Comparison of ENCODE assay signal across 9 cellular contexts in genomic region chr4:3304831-3305609, GRCh38. TPM values are rescaled to one million over a fixed set of nuclear protein-coding genes. Genes with fewer than 3 reads are reported as not detected.
DNase-seq lines count a peak whose midpoint lies in the region; ATAC-seq and TF ChIP-seq lines count a peak whose summit lies in the region.
"Had no signal": no experiment of that assay in that cellular context is flagged by ENCODE, and none has a peak within 500 bp of the region (broad histone marks: within the 10 kb centered on the region; RNA-seq: fewer than 3 reads in every experiment).

No MANE protein-coding gene starts in this region.

- H3K36me3 Mint-ChIP-seq in activated naive CD4-positive, alpha-beta T cell treated with anti-CD3 and anti-CD28 coated beads, Interleukin-2, amount 10 ng/mL, durations not matched to agents 7 days and 5 days, result no peaks in the 10 kb centered on the region
- peaks cover 7% of the 10 kb centered on the region for H3K36me3 Mint-ChIP-seq in MCF 10A (ENCODE audit: insufficient read depth, unreplicated experiment)
- H3K36me3 Mint-ChIP-seq: CD8-positive, alpha-beta memory T cell had no signal

- H3K36me3 ChIP-seq in left lung (no peaks in the 10 kb centered on the region), upper lobe of right lung (no peaks in the 10 kb centered on the region)

- DNase-seq in activated naive CD4-positive, alpha-beta T cell treated with anti-CD3 and anti-CD28 coated beads, Interleukin-2, amount 10 ng/mL, durations not matched to agents 7 days and 5 days, result no peak
- no peak for DNase-seq in activated naive CD4-positive, alpha-beta T cell treated with Interleukin-2 at 50 U/mL for 16 hours
- peak in 1 of 2 donors; percentile 39 for DNase-seq in left lung
- peak; percentile 56 for DNase-seq in upper lobe of right lung
- DNase-seq in SIG-M5 treated with dmso at 0.1 percent for 504 hours (lab: John Stamatoyannopoulos, UW; ENCODE audit: unreplicated experiment), result no peak
- no peak for DNase-seq in NCI-H1105 (lab: John Stamatoyannopoulos, UW)
- DNase-seq in MCF 10A (ENCODE audit: unreplicated experiment), result no peak

- H3K27ac ChIP-seq in cingulate gyrus (ENCODE audit: low read depth, low read length) (peak overlapping the region; percentile 82), left lung (peak overlapping the region in 1 of 2 donors; percentile 18), upper lobe of right lung (peak overlapping the region; percentile 30)

- H3K27me3 Mint-ChIP-seq in activated naive CD4-positive, alpha-beta T cell treated with anti-CD3 and anti-CD28 coated beads, Interleukin-2, amount 10 ng/mL, durations not matched to agents 7 days and 5 days, result peaks cover 91% of the 10 kb centered on the region
- H3K27me3 Mint-ChIP-seq in MCF 10A (ENCODE audit: insufficient read depth, unreplicated experiment), result no peaks in the 10 kb centered on the region

- ATAC-seq in left lung, result peak; percentile 34
- ATAC-seq in upper lobe of right lung, result peak; percentile 7

- no peaks in the 10 kb centered on the region for H3K9me3 Mint-ChIP-seq in activated naive CD4-positive, alpha-beta T cell treated with anti-CD3 and anti-CD28 coated beads, Interleukin-2, amount 10 ng/mL, durations not matched to agents 7 days and 5 days
- H3K9me3 Mint-ChIP-seq in MCF 10A (ENCODE audit: unreplicated experiment), result no peaks in the 10 kb centered on the region
- H3K9me3 Mint-ChIP-seq: CD8-positive, alpha-beta memory T cell had no signal

- POLR2A ChIA-PET in MCF 10A (lab: Yijun Ruan, JAX), result interaction anchor here (0.7 kb wide), 1 partner anchor 21 kb away, joined by 3 read pairs; no protein-coding TSS in a partner anchor

- H3K9me3 ChIP-seq in left lung (no peaks in the 10 kb centered on the region), upper lobe of right lung (no peaks in the 10 kb centered on the region)

- H3K4me1 ChIP-seq in left lung, result peaks cover 18 to 71% of the 10 kb centered on the region in 2 donors
- peaks cover 48% of the 10 kb centered on the region for H3K4me1 ChIP-seq in upper lobe of right lung

- H3K4me3 ChIP-seq in left lung, result no peak overlapping the region
- no peak overlapping the region for H3K4me3 ChIP-seq in upper lobe of right lung

- intact Hi-C loops in left lung (cut with DNase I), result no loop called here
- intact Hi-C loops in upper lobe of right lung (cut with DNase I), result no loop called here
- intact Hi-C loops in MCF 10A (cut with micrococcal nuclease), result no loop called here

- no TSS peak for BruUV-seq in MCF 10A (replicated peaks; lab: Mats Ljungman, UMichigan)

- H3K4me3 Mint-ChIP-seq in activated naive CD4-positive, alpha-beta T cell treated with anti-CD3 and anti-CD28 coated beads, Interleukin-2, amount 10 ng/mL, durations not matched to agents 7 days and 5 days, result peak overlapping the region; percentile 19
- H3K4me3 Mint-ChIP-seq in MCF 10A (ENCODE audit: unreplicated experiment), result no peak overlapping the region

- CTCF ChIA-PET in activated naive CD4-positive, alpha-beta T cell treated with anti-CD3 and anti-CD28 coated beads, Interleukin-2, amount 10 ng/mL, durations not matched to agents 7 days and 5 days (lab: Charles Lee), result no interaction called here
- CTCF ChIA-PET in MCF 10A (lab: Yijun Ruan, JAX), result no interaction called here

- peak overlapping the region; percentile 81 for H3K27ac Mint-ChIP-seq in activated naive CD4-positive, alpha-beta T cell treated with anti-CD3 and anti-CD28 coated beads, Interleukin-2, amount 10 ng/mL, durations not matched to agents 7 days and 5 days
- H3K27ac Mint-ChIP-seq in MCF 10A (ENCODE audit: low read depth, unreplicated experiment), result no peak overlapping the region

- TF ChIP-seq CTCF in left lung (IDR thresholded peaks at IDR 0.05) (no peak), upper lobe of right lung (IDR thresholded peaks at IDR 0.05) (no peak), MCF 10A (IDR thresholded peaks at IDR 0.05; ENCODE audit: unreplicated experiment) (no peak)

- H3K27me3 ChIP-seq in left lung (peaks cover 0 to 9% of the 10 kb centered on the region in 2 donors), upper lobe of right lung (no peaks in the 10 kb centered on the region)

- peaks cover 53% of the 10 kb centered on the region for H3K4me1 Mint-ChIP-seq in activated naive CD4-positive, alpha-beta T cell treated with anti-CD3 and anti-CD28 coated beads, Interleukin-2, amount 10 ng/mL, durations not matched to agents 7 days and 5 days
- H3K4me1 Mint-ChIP-seq in MCF 10A (ENCODE audit: insufficient read depth, unreplicated experiment), result peaks cover 5% of the 10 kb centered on the region

RNA-seq across cellular contexts. Expression of gene RGS12, which starts 12.2 kb away (rescaled TPM):
- total RNA-seq in left lung (10 to 100 TPM; 28.2 to 30.4 TPM), upper lobe of right lung (58.2 TPM), MCF 10A (2022) (28.3 and 36.0 TPM in 2 replicates)

RNA-seq across cellular contexts. Expression of gene MSANTD1, which starts 56.1 kb away (rescaled TPM):
- total RNA-seq in left lung (1 to 10 TPM; 1.1 to 1.4 TPM), upper lobe of right lung (1.0 TPM), MCF 10A (2022) (0.37 and 0.66 TPM in 2 replicates)
